In the genomic region with DNA sequence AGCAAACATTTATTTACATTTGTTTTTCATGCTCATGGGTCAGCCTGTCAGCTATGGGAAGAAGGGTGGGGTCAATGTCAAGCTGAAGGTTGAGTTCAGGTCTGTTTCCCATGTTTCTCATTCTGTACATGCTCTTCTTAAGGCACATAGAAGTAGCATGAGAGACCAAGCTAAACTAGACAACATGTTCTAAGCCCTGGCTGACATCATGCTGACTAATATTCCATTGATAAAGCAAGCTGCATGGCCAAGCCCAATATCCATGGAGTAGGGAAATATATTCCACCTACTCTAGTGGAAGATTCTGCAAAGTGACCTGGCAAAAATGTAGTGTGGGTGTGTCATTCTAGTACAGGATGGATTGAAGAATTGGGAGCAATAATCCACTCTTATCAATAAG, we compare ENCODE assay signal across 27 cellular contexts.
"Had no signal": no experiment of that assay in that cellular context is flagged by ENCODE, and none has a peak within 500 bp of the region (broad histone marks: within the 10 kb centered on the region; RNA-seq: fewer than 3 reads in every experiment).

No MANE protein-coding gene starts in this region.

- H3K27ac Mint-ChIP-seq: activated CD4-positive, alpha-beta memory T cell treated with anti-CD3 and anti-CD28 coated beads, Interleukin-2, amount 10 ng/mL, durations not matched to agents 7 days and 5 days; activated CD4-positive, alpha-beta T cell treated with anti-CD3 and anti-CD28 coated beads, Interleukin-2, amount 10 ng/mL, durations not matched to agents 7 days and 5 days; activated naive CD8-positive, alpha-beta T cell; naive thymus-derived CD4-positive, alpha-beta T cell; T-helper 17 cell had no signal

- H3K4me3 Mint-ChIP-seq: activated CD4-positive, alpha-beta memory T cell treated with anti-CD3 and anti-CD28 coated beads, Interleukin-2, amount 10 ng/mL, durations not matched to agents 7 days and 5 days; activated CD4-positive, alpha-beta T cell treated with anti-CD3 and anti-CD28 coated beads, Interleukin-2, amount 10 ng/mL, durations not matched to agents 7 days and 5 days; activated naive CD8-positive, alpha-beta T cell; effector memory CD8-positive, alpha-beta T cell; naive thymus-derived CD4-positive, alpha-beta T cell; T-helper 17 cell had no signal

- H3K4me3 ChIP-seq: body of pancreas, cardiac muscle cell, colonic mucosa, heart right ventricle, pancreas, prostate gland, smooth muscle cell, suprapubic skin, tibial nerve had no signal

- H3K27me3 ChIP-seq: body of pancreas, cardiac muscle cell, colonic mucosa, heart right ventricle, pancreas, suprapubic skin, tibial nerve had no signal

- H3K36me3 ChIP-seq: cardiac muscle cell, colonic mucosa, pancreas, prostate gland, suprapubic skin had no signal

- H3K4me2 ChIP-seq: smooth muscle cell had no signal

- H3K4me1 ChIP-seq: body of pancreas, colonic mucosa, heart right ventricle, pancreas, prostate gland, suprapubic skin had no signal

- H3K27me3 Mint-ChIP-seq: activated CD4-positive, alpha-beta memory T cell treated with anti-CD3 and anti-CD28 coated beads, Interleukin-2, amount 10 ng/mL, durations not matched to agents 7 days and 5 days; activated CD4-positive, alpha-beta T cell treated with anti-CD3 and anti-CD28 coated beads, Interleukin-2, amount 10 ng/mL, durations not matched to agents 7 days and 5 days; activated naive CD8-positive, alpha-beta T cell; effector memory CD8-positive, alpha-beta T cell; naive thymus-derived CD4-positive, alpha-beta T cell; T-helper 17 cell had no signal

- H3K27ac ChIP-seq: body of pancreas, cardiac muscle cell, colonic mucosa, heart right ventricle, pancreas, prostate gland, suprapubic skin, tibial nerve had no signal

- H3K9me3 Mint-ChIP-seq: effector memory CD8-positive, alpha-beta T cell had no signal

- ATAC-seq: body of pancreas; effector memory CD8-positive, alpha-beta T cell; heart right ventricle; naive thymus-derived CD4-positive, alpha-beta T cell; pancreas; T-helper 17 cell had no signal

- H3K9me3 ChIP-seq: body of pancreas, colonic mucosa, pancreas, prostate gland, suprapubic skin, tibial nerve had no signal

- DNase-seq: activated CD4-positive, alpha-beta memory T cell treated with anti-CD3 and anti-CD28 coated beads, Interleukin-2, amount 10 ng/mL, durations not matched to agents 7 days and 5 days; activated CD4-positive, alpha-beta T cell treated with anti-CD3 and anti-CD28 coated beads for 1 hour; activated CD4-positive, alpha-beta T cell treated with anti-CD3 and anti-CD28 coated beads, Interleukin-2, amount 10 ng/mL, durations not matched to agents 7 days and 5 days; activated effector memory CD4-positive, alpha-beta T cell treated with Interleukin-2 at 50 U/mL for 16 hours; activated naive CD4-positive, alpha-beta T cell treated with Interleukin-2 at 50 U/mL for 16 hours; aorta; body of pancreas; cerebellar nuclear complex; colonic mucosa; effector memory CD8-positive, alpha-beta T cell; foreskin melanocyte; heart right ventricle; midbrain; naive thymus-derived CD4-positive, alpha-beta T cell; pancreas; retina; stimulated activated CD4-positive, alpha-beta T cell treated with anti-CD3 and anti-CD28 coated beads, Interleukin-1b, Interleukin-23, amount 100 ng/mL, for 48 hours; stimulated activated CD4-positive, alpha-beta T cell treated with anti-CD3 and anti-CD28 coated beads, Interleukin-4, amount 100 ng/mL, for 4 hours; stimulated activated CD8-positive, alpha-beta memory T cell treated with anti-CD3 and anti-CD28 coated beads, Interleukin-4, amount 100 ng/mL, for 48 hours; stimulated activated naive CD4-positive, alpha-beta T cell; T-helper 17 cell had no signal
